Comparison of ENCODE assay signal across 26 cellular contexts in genomic region chr4:113512880-113513279, GRCh38.
"Had no signal": no experiment of that assay in that cellular context is flagged by ENCODE, and none has a peak within 500 bp of the region (broad histone marks: within the 10 kb centered on the region; RNA-seq: fewer than 3 reads in every experiment).

No MANE protein-coding gene starts in this region.

- H3K9me3 ChIP-seq: colonic mucosa, esophagus muscularis mucosa, esophagus squamous epithelium, gastrocnemius medialis, gastroesophageal sphincter, heart left ventricle had no signal

- H3K27me3 ChIP-seq: colonic mucosa, dorsolateral prefrontal cortex, esophagus muscularis mucosa, esophagus squamous epithelium, foreskin keratinocyte, gastrocnemius medialis, gastroesophageal sphincter, heart left ventricle had no signal

- H3K36me3 ChIP-seq: colonic mucosa had no signal

- ATAC-seq: effector memory CD8-positive, alpha-beta T cell; esophagus mucosa; foreskin keratinocyte; gastrocnemius medialis; gastroesophageal sphincter; heart left ventricle had no signal

- H3K27ac ChIP-seq: colonic mucosa, coronary artery, dorsolateral prefrontal cortex, epithelial cell of prostate, esophagus muscularis mucosa, esophagus squamous epithelium, foreskin keratinocyte, gastrocnemius medialis, gastroesophageal sphincter, heart left ventricle had no signal

- H3K4me3 ChIP-seq: colonic mucosa, coronary artery, dorsolateral prefrontal cortex, esophagus muscularis mucosa, esophagus squamous epithelium, gastrocnemius medialis, gastroesophageal sphincter, heart left ventricle had no signal

- DNase-seq: colonic mucosa; cortex of kidney; dorsolateral prefrontal cortex; effector CD4-positive, alpha-beta T cell; effector CD8-positive, alpha-beta T cell; effector memory CD4-positive, alpha-beta T cell; effector memory CD8-positive, alpha-beta T cell; endodermal cell; erythroblast; esophagus squamous epithelium; foreskin fibroblast; foreskin keratinocyte; foreskin melanocyte; gastrocnemius medialis; glutamatergic neuron; head of caudate nucleus; heart left ventricle had no signal

- H3K4me1 ChIP-seq: colonic mucosa, esophagus muscularis mucosa, esophagus squamous epithelium, gastroesophageal sphincter had no signal

- FAIRE-seq: colon, endometrium, endothelial cell of umbilical vein, frontal cortex had no signal
